ENCODE assay signal across 1 cellular context in the genomic region with DNA sequence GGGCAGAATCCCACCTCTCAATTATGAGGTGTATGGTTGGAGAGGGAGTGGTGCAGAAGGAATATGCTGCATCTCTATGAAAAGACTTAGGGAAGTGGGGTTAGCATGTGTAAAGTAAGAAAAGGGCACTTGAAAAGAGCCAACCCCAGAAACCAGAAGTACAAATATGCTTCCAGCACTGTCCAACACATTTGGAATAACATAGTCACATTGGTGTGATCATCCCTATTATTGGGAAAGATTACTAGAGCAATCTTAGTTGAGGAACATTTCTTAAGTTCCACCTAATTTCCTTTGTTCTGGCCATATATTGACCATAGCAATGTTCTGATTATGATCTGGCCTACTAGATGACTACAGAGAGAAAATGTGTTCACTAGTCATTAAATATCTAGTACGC.
TF ChIP-seq lines count a peak whose summit lies in the region.

No MANE protein-coding gene starts in this region.

TF ChIP-seq in IMR-90, 13 proteins besides CTCF, POLR2A, EP300 and RAD21:
- TF ChIP-seq RCOR1 (IDR thresholded peaks at IDR 0.05; ENCODE audit: insufficient replicate concordance, low read length) (no peak), BHLHE40 (IDR thresholded peaks at IDR 0.05; ENCODE audit: low read depth, low read length) (no peak), NFE2L2 (IDR thresholded peaks at IDR 0.05; ENCODE audit: low read depth, low read length) (no peak), FOS (IDR thresholded peaks at IDR 0.05; ENCODE audit: low read depth, low read length) (no peak), MAZ (IDR thresholded peaks at IDR 0.05; ENCODE audit: borderline replicate concordance, low read depth, low read length) (no peak), MAFK (IDR thresholded peaks at IDR 0.05; ENCODE audit: low read depth, low read length) (no peak), CHD1 (IDR thresholded peaks at IDR 0.05; ENCODE audit: low read depth, low read length) (no peak), SMC3 (IDR thresholded peaks at IDR 0.05; ENCODE audit: low read depth, low read length) (no peak), RFX5 (IDR thresholded peaks at IDR 0.05; ENCODE audit: low read depth, low read length) (no peak), CEBPB (IDR thresholded peaks at IDR 0.05; ENCODE audit: low read depth, low read length) (no peak), MXI1 (IDR thresholded peaks at IDR 0.05; ENCODE audit: borderline replicate concordance, low read depth, low read length) (no peak)
- TF ChIP-seq, protein P1, sequence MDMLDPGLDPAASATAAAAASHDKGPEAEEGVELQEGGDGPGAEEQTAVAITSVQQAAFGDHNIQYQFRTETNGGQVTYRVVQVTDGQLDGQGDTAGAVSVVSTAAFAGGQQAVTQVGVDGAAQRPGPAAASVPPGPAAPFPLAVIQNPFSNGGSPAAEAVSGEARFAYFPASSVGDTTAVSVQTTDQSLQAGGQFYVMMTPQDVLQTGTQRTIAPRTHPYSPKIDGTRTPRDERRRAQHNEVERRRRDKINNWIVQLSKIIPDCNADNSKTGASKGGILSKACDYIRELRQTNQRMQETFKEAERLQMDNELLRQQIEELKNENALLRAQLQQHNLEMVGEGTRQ (IDR thresholded peaks at IDR 0.05; ENCODE audit: low read depth, low read length): no peak
- TF ChIP-seq, protein P2, sequence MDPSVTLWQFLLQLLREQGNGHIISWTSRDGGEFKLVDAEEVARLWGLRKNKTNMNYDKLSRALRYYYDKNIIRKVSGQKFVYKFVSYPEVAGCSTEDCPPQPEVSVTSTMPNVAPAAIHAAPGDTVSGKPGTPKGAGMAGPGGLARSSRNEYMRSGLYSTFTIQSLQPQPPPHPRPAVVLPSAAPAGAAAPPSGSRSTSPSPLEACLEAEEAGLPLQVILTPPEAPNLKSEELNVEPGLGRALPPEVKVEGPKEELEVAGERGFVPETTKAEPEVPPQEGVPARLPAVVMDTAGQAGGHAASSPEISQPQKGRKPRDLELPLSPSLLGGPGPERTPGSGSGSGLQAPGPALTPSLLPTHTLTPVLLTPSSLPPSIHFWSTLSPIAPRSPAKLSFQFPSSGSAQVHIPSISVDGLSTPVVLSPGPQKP (IDR thresholded peaks at IDR 0.05; ENCODE audit: borderline replicate concordance, low read depth, low read length): no peak
